ENCODE assay signal across 8 cellular contexts in the genomic region with DNA sequence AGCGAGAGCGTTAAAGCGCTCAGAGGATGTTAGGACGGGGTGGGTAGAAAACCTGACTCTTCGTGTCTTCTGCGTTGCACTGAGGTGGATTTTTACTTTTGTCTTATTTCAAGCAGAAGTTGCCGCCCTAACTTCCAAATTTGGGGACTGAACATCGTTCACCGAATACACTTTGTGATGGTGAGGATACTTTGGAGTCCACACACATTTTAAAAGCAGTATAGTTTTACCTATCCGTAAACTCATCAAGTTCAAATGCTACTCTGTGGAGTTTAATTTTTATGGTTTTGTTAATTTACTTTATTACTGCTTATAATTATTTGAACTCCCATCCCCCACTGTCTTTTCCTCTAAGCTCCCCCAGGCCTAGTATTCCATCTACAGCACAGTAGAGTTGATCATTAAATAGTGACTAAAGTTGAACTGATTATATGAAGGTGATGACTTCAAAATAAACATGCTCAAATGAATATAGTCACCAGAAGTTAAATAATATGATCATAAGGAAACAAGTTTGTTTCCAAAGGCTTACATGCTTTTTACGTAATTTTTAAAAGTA. TPM values are rescaled to one million over a fixed set of nuclear protein-coding genes. Genes with fewer than 3 reads are reported as not detected.
DNase-seq lines count a peak whose midpoint lies in the region; ATAC-seq, FAIRE-seq and TF ChIP-seq lines count a peak whose summit lies in the region.

No MANE protein-coding gene starts in this region.

- peak overlapping the region; percentile 80 for H3K4me3 Mint-ChIP-seq in activated naive CD4-positive, alpha-beta T cell treated with anti-CD3 and anti-CD28 coated beads, Interleukin-2, amount 10 ng/mL, durations not matched to agents 7 days and 5 days
- H3K4me3 Mint-ChIP-seq in type B pancreatic cell, result peak overlapping the region; percentile 83

- no peaks in the 10 kb centered on the region for H3K27me3 ChIP-seq in liver (ENCODE audit: control insufficient read depth in 4 of 4, insufficient read depth in 4 of 4, low read length in 3 of 4)

- peak overlapping the region; percentile 74 to 94 (median 82) for H3K4me3 ChIP-seq in liver (ENCODE audit: low read depth in 1 of 3, low read length in 3 of 3)

- H3K27ac Mint-ChIP-seq in activated naive CD4-positive, alpha-beta T cell treated with anti-CD3 and anti-CD28 coated beads, Interleukin-2, amount 10 ng/mL, durations not matched to agents 7 days and 5 days, result peak overlapping the region; percentile 69
- peak overlapping the region; percentile 58 for H3K27ac Mint-ChIP-seq in type B pancreatic cell

- H3K36me3 Mint-ChIP-seq in activated naive CD4-positive, alpha-beta T cell treated with anti-CD3 and anti-CD28 coated beads, Interleukin-2, amount 10 ng/mL, durations not matched to agents 7 days and 5 days, result peaks cover 21% of the 10 kb centered on the region
- peaks cover 5% of the 10 kb centered on the region for H3K36me3 Mint-ChIP-seq in type B pancreatic cell

- H3K9ac ChIP-seq in liver (ENCODE audit: low read depth in 1 of 2, low read length in 2 of 2), result peak overlapping the region; percentile 24 to 54

- TF ChIP-seq CTCF in liver (IDR thresholded peaks at IDR 0.05; ENCODE audit: low read depth, low read length, missing input control) (no peak), type B pancreatic cell (conservative IDR thresholded peaks at IDR 0.05) (no peak)

- no peak for DNase-seq in activated naive CD4-positive, alpha-beta T cell treated with anti-CD3 and anti-CD28 coated beads, Interleukin-2, amount 10 ng/mL, durations not matched to agents 7 days and 5 days
- DNase-seq in activated naive CD4-positive, alpha-beta T cell treated with anti-CD3 and anti-CD28 coated beads, Interleukin-2, amount 50 U/mL, for 16 hours, result no peak
- DNase-seq in type B pancreatic cell (ENCODE audit: extremely low spot score, unreplicated experiment), result no peak
- DNase-seq in urothelium cell line (ENCODE audit: low spot score), result no peak
- DNase-seq in dedifferentiated amniotic fluid mesenchymal stem cell (ENCODE audit: extremely low spot score), result no peak

- peaks cover 0 to 13% (median 3%) of the 10 kb centered on the region in 4 donors for H3K4me1 ChIP-seq in liver (ENCODE audit: control insufficient read depth in 4 of 4, insufficient read depth in 4 of 4, low read length in 3 of 4)

- ATAC-seq in HG03108 (IDR thresholded peaks at IDR 0.05; ENCODE audit: unreplicated experiment), result no peak

- 19% methylated on average over 11 of the region's 11 CpGs for WGBS in liver

- CTCF ChIA-PET in activated naive CD4-positive, alpha-beta T cell treated with anti-CD3 and anti-CD28 coated beads, Interleukin-2, amount 10 ng/mL, durations not matched to agents 7 days and 5 days (lab: Charles Lee), result interaction anchor here (1.0 kb wide), 1 partner anchor 70 kb away, joined by 3 read pairs; the partner anchor contains the start of gene ARL6IP5

- no peaks in the 10 kb centered on the region for H3K9me3 Mint-ChIP-seq in activated naive CD4-positive, alpha-beta T cell treated with anti-CD3 and anti-CD28 coated beads, Interleukin-2, amount 10 ng/mL, durations not matched to agents 7 days and 5 days
- H3K9me3 Mint-ChIP-seq in type B pancreatic cell, result no peaks in the 10 kb centered on the region

- H3K4me1 Mint-ChIP-seq in activated naive CD4-positive, alpha-beta T cell treated with anti-CD3 and anti-CD28 coated beads, Interleukin-2, amount 10 ng/mL, durations not matched to agents 7 days and 5 days, result peaks cover 29% of the 10 kb centered on the region
- peaks cover 19% of the 10 kb centered on the region for H3K4me1 Mint-ChIP-seq in type B pancreatic cell (ENCODE audit: unreplicated experiment)

- TF ChIP-seq RAD21 in liver (IDR thresholded peaks at IDR 0.05), result no peak

- no peaks in the 10 kb centered on the region for H3K27me3 Mint-ChIP-seq in activated naive CD4-positive, alpha-beta T cell treated with anti-CD3 and anti-CD28 coated beads, Interleukin-2, amount 10 ng/mL, durations not matched to agents 7 days and 5 days
- peaks cover 7% of the 10 kb centered on the region for H3K27me3 Mint-ChIP-seq in type B pancreatic cell

- H3K27ac ChIP-seq in angular gyrus (ENCODE audit: low read depth, low read length) (peak overlapping the region; percentile 76), liver (ENCODE audit: low read depth in 1 of 2, low read length in 2 of 2) (peak overlapping the region; percentile 87 to 88)

- no peaks in the 10 kb centered on the region for H3K36me3 ChIP-seq in liver (ENCODE audit: control insufficient read depth in 4 of 4, insufficient read depth in 3 of 4, low read depth in 1 of 4, low read length in 3 of 4)

- no peak for FAIRE-seq in urothelium cell line (lab: Jason Lieb, UNC)

- no peaks in the 10 kb centered on the region for H3K9me3 ChIP-seq in liver (ENCODE audit: control insufficient read depth in 4 of 4, low read length in 3 of 4)

TF ChIP-seq in liver, 16 proteins besides CTCF, POLR2A, EP300 and RAD21:
- TF ChIP-seq FOXA2 (IDR thresholded peaks at IDR 0.05) (no peak), NR2F2 (IDR thresholded peaks at IDR 0.05) (no peak), JUND (IDR thresholded peaks at IDR 0.05) (no peak), ZBTB33 (IDR thresholded peaks at IDR 0.05) (no peak), TAF1 (conservative IDR thresholded peaks at IDR 0.05) (no peak), FOXA1 (IDR thresholded peaks at IDR 0.05) (no peak), RXRA (IDR thresholded peaks at IDR 0.05) (no peak)

RNA-seq across cellular contexts. Expression of gene EOGT, which starts 0.6 kb away (rescaled TPM):
- 1 to 10 TPM; 7.4 to 7.5 TPM for total RNA-seq in liver
- 1 to 10 TPM; 2.6 to 2.8 TPM for polyA plus RNA-seq in liver
- total RNA-seq in type B pancreatic cell (ENCODE audit: low replicate concordance), result 4.5 and 8.4 TPM in 2 replicates

RNA-seq across cellular contexts. Expression of gene TMF1, which starts 38.0 kb away (rescaled TPM):
- total RNA-seq in liver, result 10 to 100 TPM; 11.3 to 19.4 TPM
- 1 to 10 TPM; 5.5 to 5.9 TPM for polyA plus RNA-seq in liver
- total RNA-seq in type B pancreatic cell (ENCODE audit: low replicate concordance), result 34.6 and 47.6 TPM in 2 replicates
